9 cellular contexts compared by ENCODE assay signal in genomic region chr14:65019944-65020566, GRCh38. TPM values are rescaled to one million over a fixed set of nuclear protein-coding genes. Genes with fewer than 3 reads are reported as not detected.
A peak's percentile ranks its signal among the peaks of the same experiment; 100 is the strongest.
DNase-seq lines count a peak whose midpoint lies in the region; ATAC-seq and TF ChIP-seq lines count a peak whose summit lies in the region.
"Had no signal": no experiment of that assay in that cellular context is flagged by ENCODE, and none has a peak within 500 bp of the region (broad histone marks: within the 10 kb centered on the region; RNA-seq: fewer than 3 reads in every experiment).

No MANE protein-coding gene starts in this region.

- no peak overlapping the region for H2AFZ ChIP-seq in KMS-11 (ENCODE audit: low read depth)

- H3K36me3 ChIP-seq in KMS-11 (ENCODE audit: insufficient read depth): no peaks in the 10 kb centered on the region
- H3K36me3 ChIP-seq in SJCRH30: no peaks in the 10 kb centered on the region; the same call in 1 of the 2 replicates
- H3K36me3 ChIP-seq in esophagus muscularis mucosa: peaks cover 5 to 33% (median 18%) of the 10 kb centered on the region in 4 donors

- CTCF ChIA-PET in activated CD4-positive, alpha-beta T cell treated with anti-CD3 and anti-CD28 coated beads for 36 hours (lab: Charles Lee): interaction anchor here (0.8 to 4.1 kb wide), 8 partner anchors 9 to 660 kb away, joined by 3 to 20 read pairs (median 3); partner anchors contain the start of gene FNTB

- H3K27ac ChIP-seq in KMS-11 (no peak overlapping the region), SJCRH30 (no peak overlapping the region), esophagus muscularis mucosa (replicated peaks in 1 of 4) (peak overlapping the region in 1 of 4 donors; percentile 12)

- no peaks in the 10 kb centered on the region for H3K27me3 ChIP-seq in KMS-11 (ENCODE audit: insufficient read depth, low read depth)
- no peaks in the 10 kb centered on the region for H3K27me3 ChIP-seq in SJCRH30
- H3K27me3 ChIP-seq in esophagus muscularis mucosa: no peaks in the 10 kb centered on the region

- no peak overlapping the region for H3K4me2 ChIP-seq in KMS-11

- peak; percentile 53 for ATAC-seq in activated CD4-positive, alpha-beta T cell treated with anti-CD3 and anti-CD28 coated beads for 36 hours
- no peak for ATAC-seq in activated naive CD4-positive, alpha-beta T cell treated with anti-CD3 and anti-CD28 coated beads, Interleukin-2, amount 50 U/mL, for 72 hours

- DNase-seq in activated CD4-positive, alpha-beta T cell treated with anti-CD3 and anti-CD28 coated beads for 36 hours: no peak
- no peak for DNase-seq in activated CD4-positive, alpha-beta T cell treated with anti-CD3 and anti-CD28 coated beads, Interleukin-2, amount 50 U/mL, for 4 hours
- DNase-seq in SJCRH30: peak; percentile 13 to 57
- no peak for DNase-seq in esophagus muscularis mucosa (ENCODE audit: extremely low spot score)
- DNase-seq in mucosa of gallbladder (ENCODE audit: low spot score): peak; percentile 30
- DNase-seq in activated naive CD4-positive, alpha-beta T cell treated with anti-CD3 and anti-CD28 coated beads, Interleukin-2, amount 50 U/mL, for 72 hours (ENCODE audit: low spot score in 2 of 2): no peak
- no peak for DNase-seq in GM19240 (ENCODE audit: insufficient read length, low spot score)

- POLR2A ChIA-PET in activated CD4-positive, alpha-beta T cell treated with anti-CD3 and anti-CD28 coated beads for 36 hours (lab: Charles Lee): interaction anchor here (0.7 kb wide), 1 partner anchor 457 kb away, joined by 4 read pairs; no protein-coding TSS in a partner anchor

- TF ChIP-seq EP300 in esophagus muscularis mucosa (IDR thresholded peaks at IDR 0.05): no peak

- TF ChIP-seq CTCF in KMS-11 (conservative IDR thresholded peaks at IDR 0.05; ENCODE audit: low read depth, low read length) (0 out of 2 replicates have a peak, but pooled peaks have one; percentile 26), esophagus muscularis mucosa (IDR thresholded peaks at IDR 0.05) (peak; percentile 47 to 67 (median 51))

- no peak for TF ChIP-seq POLR2A in esophagus muscularis mucosa (IDR thresholded peaks at IDR 0.05; ENCODE audit: low read depth)

- H3K27me3 Mint-ChIP-seq in activated CD4-positive, alpha-beta T cell treated with anti-CD3 and anti-CD28 coated beads for 36 hours: no peaks in the 10 kb centered on the region
- H3K27me3 Mint-ChIP-seq: stimulated activated naive CD8-positive, alpha-beta T cell treated with anti-CD3 and anti-CD28 coated beads, Interleukin-15, Interleukin-2, amounts not matched to agents 100 ng/mL and 50 ng/mL, for 24 hours had no signal

- no peak overlapping the region for H3K4me3 ChIP-seq in KMS-11 (IDR thresholded peaks at IDR 0.05; ENCODE audit: insufficient read depth, low read depth, low read length)
- H3K4me3 ChIP-seq in SJCRH30: no peak overlapping the region
- no peak overlapping the region for H3K4me3 ChIP-seq in esophagus muscularis mucosa

- H3K9ac ChIP-seq in KMS-11: no peak overlapping the region

- no peaks in the 10 kb centered on the region for H3K4me1 Mint-ChIP-seq in activated CD4-positive, alpha-beta T cell treated with anti-CD3 and anti-CD28 coated beads for 36 hours

- H3K79me2 ChIP-seq in KMS-11 (ENCODE audit: insufficient read depth, low read depth): no peaks in the 10 kb centered on the region

- no peak overlapping the region for H3K27ac Mint-ChIP-seq in activated CD4-positive, alpha-beta T cell treated with anti-CD3 and anti-CD28 coated beads for 36 hours
- no peak overlapping the region for H3K27ac Mint-ChIP-seq in activated naive CD4-positive, alpha-beta T cell treated with anti-CD3 and anti-CD28 coated beads, Interleukin-2, amount 50 U/mL, for 72 hours
- H3K27ac Mint-ChIP-seq: stimulated activated naive CD8-positive, alpha-beta T cell treated with anti-CD3 and anti-CD28 coated beads, Interleukin-15, Interleukin-2, amounts not matched to agents 100 ng/mL and 50 ng/mL, for 24 hours had no signal

- H4K20me1 ChIP-seq in KMS-11 (ENCODE audit: insufficient read depth): no peaks in the 10 kb centered on the region

- 69% methylated on average over 9 of the region's 9 CpGs for WGBS in esophagus muscularis mucosa

- H3K9me3 Mint-ChIP-seq in activated CD4-positive, alpha-beta T cell treated with anti-CD3 and anti-CD28 coated beads for 36 hours (ENCODE audit: low read depth): no peaks in the 10 kb centered on the region
- H3K9me3 Mint-ChIP-seq in activated naive CD4-positive, alpha-beta T cell treated with anti-CD3 and anti-CD28 coated beads, Interleukin-2, amount 50 U/mL, for 72 hours: no peaks in the 10 kb centered on the region
- H3K9me3 Mint-ChIP-seq: stimulated activated naive CD8-positive, alpha-beta T cell treated with anti-CD3 and anti-CD28 coated beads, Interleukin-15, Interleukin-2, amounts not matched to agents 100 ng/mL and 50 ng/mL, for 24 hours had no signal

- H3K4me3 Mint-ChIP-seq in activated CD4-positive, alpha-beta T cell treated with anti-CD3 and anti-CD28 coated beads for 36 hours: no peak overlapping the region
- H3K4me3 Mint-ChIP-seq: stimulated activated naive CD8-positive, alpha-beta T cell treated with anti-CD3 and anti-CD28 coated beads, Interleukin-15, Interleukin-2, amounts not matched to agents 100 ng/mL and 50 ng/mL, for 24 hours had no signal

- H3K4me1 ChIP-seq in KMS-11 (ENCODE audit: low read depth, poor library complexity, severe bottlenecking) (peaks cover 8% of the 10 kb centered on the region), SJCRH30 (no peaks in the 10 kb centered on the region), esophagus muscularis mucosa (peaks cover 12 to 20% (median 15%) of the 10 kb centered on the region in 4 donors)

- H3K9me3 ChIP-seq in SJCRH30 (replicated peaks): no peaks in the 10 kb centered on the region
- no peaks in the 10 kb centered on the region for H3K9me3 ChIP-seq in esophagus muscularis mucosa

- H3K36me3 Mint-ChIP-seq in activated CD4-positive, alpha-beta T cell treated with anti-CD3 and anti-CD28 coated beads for 36 hours (ENCODE audit: low read depth): peaks cover 14% of the 10 kb centered on the region
- peaks cover 0 to 4% of the 10 kb centered on the region in 2 donors for H3K36me3 Mint-ChIP-seq in activated naive CD4-positive, alpha-beta T cell treated with anti-CD3 and anti-CD28 coated beads, Interleukin-2, amount 50 U/mL, for 72 hours

- intact Hi-C loops in activated CD4-positive, alpha-beta T cell treated with anti-CD3 and anti-CD28 coated beads for 36 hours (cut with DNase I, micrococcal nuclease): loop anchor here in 1 of 2 experiments (2.0 kb wide), 1 partner anchor 33 kb away; the partner anchor contains the start of gene FNTB
- intact Hi-C loops in esophagus muscularis mucosa (cut with DNase I): no loop called here

RNA-seq across cellular contexts. Expression of gene FNTB, which starts 33.4 kb away (rescaled TPM):
- 10 to 100 TPM; 18.2 to 24.9 TPM for total RNA-seq in activated CD4-positive, alpha-beta T cell treated with anti-CD3 and anti-CD28 coated beads for 36 hours
- total RNA-seq in SJCRH30 (2014; rRNA removed; shearing (Covaris generic)): 14.2 and 14.4 TPM in 2 replicates
- 10 to 100 TPM; 10.3 to 20.7 (median 15.5) TPM for total RNA-seq in esophagus muscularis mucosa
- total RNA-seq in mucosa of gallbladder: 16.7 TPM
- 10 to 100 TPM; 17.2 to 30.9 TPM for total RNA-seq in activated naive CD4-positive, alpha-beta T cell treated with anti-CD3 and anti-CD28 coated beads, Interleukin-2, amount 50 U/mL, for 72 hours

RNA-seq across cellular contexts. Expression of gene RAB15, which starts 47.9 kb away (rescaled TPM):
- total RNA-seq in activated CD4-positive, alpha-beta T cell treated with anti-CD3 and anti-CD28 coated beads for 36 hours: 1 to 10 TPM; 3.7 to 5.3 TPM
- 17.6 and 21.6 TPM in 2 replicates for total RNA-seq in SJCRH30 (2014; rRNA removed; shearing (Covaris generic))
- total RNA-seq in esophagus muscularis mucosa (10 to 100 TPM in 1 of 4 donors, 1 to 10 TPM in 3; 3.7 to 11.4 (median 7.1) TPM), mucosa of gallbladder (16.5 TPM)
- total RNA-seq in activated naive CD4-positive, alpha-beta T cell treated with anti-CD3 and anti-CD28 coated beads, Interleukin-2, amount 50 U/mL, for 72 hours: 1 to 10 TPM; 6.5 to 7.0 TPM

Comparison
In these comparisons a context has a peak if more than half of its experiments do, and no peak if none do; other contexts are left out.
1. DNase-seq: peak in SJCRH30 (2 of 2) and mucosa of gallbladder (single experiment); none in activated CD4-positive, alpha-beta T cell treated with anti-CD3 and anti-CD28 coated beads for 36 hours (single experiment), activated CD4-positive, alpha-beta T cell treated with anti-CD3 and anti-CD28 coated beads, Interleukin-2, amount 50 U/mL, for 4 hours (0 of 2), esophagus muscularis mucosa (single experiment), activated naive CD4-positive, alpha-beta T cell treated with anti-CD3 and anti-CD28 coated beads, Interleukin-2, amount 50 U/mL, for 72 hours (0 of 2) and GM19240 (single experiment).